Comparison of ENCODE assay signal across 9 cellular contexts in the genomic region with DNA sequence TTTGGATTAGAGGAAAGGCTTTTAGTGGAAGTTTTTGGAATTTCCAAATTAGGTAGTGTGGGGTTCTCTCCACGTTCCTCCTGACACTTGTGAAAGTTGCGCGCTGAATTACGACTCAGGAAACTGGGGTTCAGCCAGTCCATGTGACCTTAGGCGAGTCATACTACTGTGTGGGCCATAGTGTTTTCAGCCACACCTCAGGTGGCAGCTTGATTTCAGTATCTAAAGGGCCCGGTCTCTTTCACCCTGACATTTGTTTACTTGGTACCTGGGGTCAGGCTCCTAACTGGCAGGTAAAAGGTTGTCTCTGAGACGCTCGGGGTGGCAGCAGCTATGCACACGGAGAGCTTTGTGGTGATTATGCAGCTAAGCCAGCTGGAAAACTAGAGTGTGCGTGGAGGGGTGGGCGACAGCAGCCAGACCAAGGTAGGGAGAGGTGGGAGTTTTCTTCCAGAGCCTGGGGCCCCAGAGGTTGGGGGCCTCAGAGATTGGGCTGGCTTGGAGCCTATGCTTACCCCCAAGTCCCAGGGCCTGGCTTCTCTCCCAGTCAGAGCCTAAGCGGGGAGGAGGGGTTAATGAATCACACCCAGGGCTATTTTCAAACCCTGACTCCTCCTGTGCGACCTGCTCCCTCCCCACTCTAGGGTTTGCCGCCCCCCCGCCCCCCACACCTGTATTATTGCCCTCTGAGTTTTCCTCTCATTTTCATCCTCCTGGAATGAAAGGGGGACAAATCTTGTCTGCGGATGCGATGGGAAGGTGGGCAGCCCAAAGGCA. TPM values are rescaled to one million over a fixed set of nuclear protein-coding genes. Genes with fewer than 3 reads are reported as not detected.
DNase-seq lines count a peak whose midpoint lies in the region; ATAC-seq and TF ChIP-seq lines count a peak whose summit lies in the region.
"Had no signal": no experiment of that assay in that cellular context is flagged by ENCODE, and none has a peak within 500 bp of the region (broad histone marks: within the 10 kb centered on the region; RNA-seq: fewer than 3 reads in every experiment).

No MANE protein-coding gene starts in this region.

- peaks cover 0 to 38% of the 10 kb centered on the region in 2 donors for H3K4me1 ChIP-seq in left lung
- H3K4me1 ChIP-seq in stomach smooth muscle (ENCODE audit: control insufficient read depth, insufficient read depth, low read length) = peaks cover 16% of the 10 kb centered on the region

- ATAC-seq in left lung = peak; percentile 31
- ATAC-seq in HG03354 (IDR thresholded peaks at IDR 0.05; ENCODE audit: poor library complexity, severe bottlenecking, unreplicated experiment) = no peak
- ATAC-seq in HG03175 (IDR thresholded peaks at IDR 0.05; ENCODE audit: unreplicated experiment) = no peak

- intact Hi-C loops in activated CD4-positive, alpha-beta T cell treated with anti-CD3 and anti-CD28 coated beads, Interleukin-2, amount 10 ng/mL, durations not matched to agents 24 days and 14 days (cut with micrococcal nuclease) = loop anchor here (1.0 to 5.0 kb wide), 2 partner anchors 8 to 192 kb away; no protein-coding TSS in a partner anchor
- intact Hi-C loops in activated T-helper 2 cell treated with anti-CD3 and anti-CD28 coated beads, Interferon-gamma antibody, Interleukin-2, Interleukin-4, amounts not matched to agents 10 μg/mL and 5 μg/mL and 100 μg/mL, durations not matched to agents 14 hours and 24 hours and 36 hours (cut with micrococcal nuclease) = loop anchor here (1.0 to 5.0 kb wide), 3 partner anchors 9 to 192 kb away; no protein-coding TSS in a partner anchor
- intact Hi-C loops in left lung (cut with DNase I) = no loop called here

- H3K4me3 ChIP-seq in left lung (peak overlapping the region; percentile 35 to 61), stomach smooth muscle (ENCODE audit: low read length in 2 of 2) (peak overlapping the region; percentile 49 to 65)

- H3K36me3 Mint-ChIP-seq in activated CD4-positive, alpha-beta T cell treated with anti-CD3 and anti-CD28 coated beads, Interleukin-2, amount 10 ng/mL, durations not matched to agents 24 days and 14 days (ENCODE audit: low read depth) = no peaks in the 10 kb centered on the region
- no peaks in the 10 kb centered on the region for H3K36me3 Mint-ChIP-seq in activated T-helper 2 cell treated with anti-CD3 and anti-CD28 coated beads, Interferon-gamma antibody, Interleukin-2, Interleukin-4, amounts not matched to agents 10 μg/mL and 5 μg/mL and 100 μg/mL, durations not matched to agents 14 hours and 24 hours and 36 hours (ENCODE audit: low read depth)

- H3K9me3 Mint-ChIP-seq in activated CD4-positive, alpha-beta T cell treated with anti-CD3 and anti-CD28 coated beads, Interleukin-2, amount 10 ng/mL, durations not matched to agents 24 days and 14 days = no peaks in the 10 kb centered on the region
- H3K9me3 Mint-ChIP-seq in activated T-helper 2 cell treated with anti-CD3 and anti-CD28 coated beads, Interferon-gamma antibody, Interleukin-2, Interleukin-4, amounts not matched to agents 10 μg/mL and 5 μg/mL and 100 μg/mL, durations not matched to agents 14 hours and 24 hours and 36 hours = no peaks in the 10 kb centered on the region

- no peaks in the 10 kb centered on the region for H3K27me3 ChIP-seq in left lung
- H3K27me3 ChIP-seq in stomach smooth muscle (ENCODE audit: control insufficient read depth in 1 of 2, insufficient read depth in 2 of 2, low read length in 2 of 2) = peaks cover 0 to 39% of the 10 kb centered on the region in 2 donors

- H3K27ac Mint-ChIP-seq in activated CD4-positive, alpha-beta T cell treated with anti-CD3 and anti-CD28 coated beads, Interleukin-2, amount 10 ng/mL, durations not matched to agents 24 days and 14 days = peak overlapping the region; percentile 58
- H3K27ac Mint-ChIP-seq in activated T-helper 2 cell treated with anti-CD3 and anti-CD28 coated beads, Interferon-gamma antibody, Interleukin-2, Interleukin-4, amounts not matched to agents 10 μg/mL and 5 μg/mL and 100 μg/mL, durations not matched to agents 14 hours and 24 hours and 36 hours = peak overlapping the region; percentile 63

- peak; percentile 61 for DNase-seq in activated CD4-positive, alpha-beta T cell treated with anti-CD3 and anti-CD28 coated beads, Interleukin-2, amount 10 ng/mL, durations not matched to agents 24 days and 14 days
- no peak for DNase-seq in activated CD4-positive, alpha-beta T cell treated with anti-CD3 and anti-CD28 coated beads for 1 hour
- no peak for DNase-seq in activated T-helper 2 cell treated with anti-CD3 and anti-CD28 coated beads, Interferon-gamma antibody, Interleukin-2, Interleukin-4, amounts not matched to agents 10 μg/mL and 5 μg/mL and 100 μg/mL, durations not matched to agents 14 hours and 24 hours and 36 hours (ENCODE audit: low spot score)
- DNase-seq in left lung (no peak), NCI-H748 treated with DMSO at 0.1 percent for 48 hours (lab: John Stamatoyannopoulos, UW) (no peak)

- TF ChIP-seq CTCF in left lung (IDR thresholded peaks at IDR 0.05) = no peak

- no peaks in the 10 kb centered on the region for H3K27me3 Mint-ChIP-seq in activated CD4-positive, alpha-beta T cell treated with anti-CD3 and anti-CD28 coated beads, Interleukin-2, amount 10 ng/mL, durations not matched to agents 24 days and 14 days
- H3K27me3 Mint-ChIP-seq in activated T-helper 2 cell treated with anti-CD3 and anti-CD28 coated beads, Interferon-gamma antibody, Interleukin-2, Interleukin-4, amounts not matched to agents 10 μg/mL and 5 μg/mL and 100 μg/mL, durations not matched to agents 14 hours and 24 hours and 36 hours (ENCODE audit: low read depth) = no peaks in the 10 kb centered on the region

- H3K27ac ChIP-seq in left lung (peak overlapping the region; percentile 62 to 83), stomach smooth muscle (ENCODE audit: low read length) (no peak overlapping the region)
- H3K27ac ChIP-seq: C4-2B had no signal

- peaks cover 28% of the 10 kb centered on the region for H3K4me1 Mint-ChIP-seq in activated CD4-positive, alpha-beta T cell treated with anti-CD3 and anti-CD28 coated beads, Interleukin-2, amount 10 ng/mL, durations not matched to agents 24 days and 14 days
- peaks cover 28% of the 10 kb centered on the region for H3K4me1 Mint-ChIP-seq in activated T-helper 2 cell treated with anti-CD3 and anti-CD28 coated beads, Interferon-gamma antibody, Interleukin-2, Interleukin-4, amounts not matched to agents 10 μg/mL and 5 μg/mL and 100 μg/mL, durations not matched to agents 14 hours and 24 hours and 36 hours (ENCODE audit: low read depth)

- H3K9me3 ChIP-seq in left lung (no peaks in the 10 kb centered on the region), stomach smooth muscle (ENCODE audit: control insufficient read depth in 2 of 2, low read length in 2 of 2) (no peaks in the 10 kb centered on the region)

- peak overlapping the region; percentile 79 for H3K4me3 Mint-ChIP-seq in activated CD4-positive, alpha-beta T cell treated with anti-CD3 and anti-CD28 coated beads, Interleukin-2, amount 10 ng/mL, durations not matched to agents 24 days and 14 days
- H3K4me3 Mint-ChIP-seq in activated T-helper 2 cell treated with anti-CD3 and anti-CD28 coated beads, Interferon-gamma antibody, Interleukin-2, Interleukin-4, amounts not matched to agents 10 μg/mL and 5 μg/mL and 100 μg/mL, durations not matched to agents 14 hours and 24 hours and 36 hours (ENCODE audit: low read depth) = peak overlapping the region; percentile 73

- no peaks in the 10 kb centered on the region for H3K36me3 ChIP-seq in left lung
- H3K36me3 ChIP-seq in stomach smooth muscle (ENCODE audit: control insufficient read depth in 2 of 2, insufficient read depth in 2 of 2, low read length in 2 of 2) = no peaks in the 10 kb centered on the region

- H3K9ac ChIP-seq in stomach smooth muscle (ENCODE audit: low read length in 2 of 2) = peak overlapping the region; percentile 21 to 32

RNA-seq across cellular contexts. Expression of gene STARD8, which starts 47.2 kb away (rescaled TPM):
- total RNA-seq in activated CD4-positive, alpha-beta T cell treated with anti-CD3 and anti-CD28 coated beads, Interleukin-2, amount 10 ng/mL, durations not matched to agents 24 days and 14 days = 2.5 and 3.3 TPM in 2 replicates
- total RNA-seq in activated T-helper 2 cell treated with anti-CD3 and anti-CD28 coated beads, Interferon-gamma antibody, Interleukin-2, Interleukin-4, amounts not matched to agents 10 μg/mL and 5 μg/mL and 100 μg/mL, durations not matched to agents 14 hours and 24 hours and 36 hours = 7.5 and 7.9 TPM in 2 replicates
- 10 to 100 TPM; 11.9 to 18.8 TPM for total RNA-seq in left lung

Comparison
In these comparisons a context has a peak if more than half of its experiments do, and no peak if none do; other contexts are left out.
1. intact Hi-C loops: an anchor here in activated CD4-positive, alpha-beta T cell treated with anti-CD3 and anti-CD28 coated beads, Interleukin-2, amount 10 ng/mL, durations not matched to agents 24 days and 14 days (1.0 to 5.0 kb wide) and activated T-helper 2 cell treated with anti-CD3 and anti-CD28 coated beads, Interferon-gamma antibody, Interleukin-2, Interleukin-4, amounts not matched to agents 10 μg/mL and 5 μg/mL and 100 μg/mL, durations not matched to agents 14 hours and 24 hours and 36 hours (1.0 to 5.0 kb wide); none called in left lung.